ENCODE assay signal across 8 cellular contexts in genomic region chr17:81345211-81346089, GRCh38. TPM values are rescaled to one million over a fixed set of nuclear protein-coding genes. Genes with fewer than 3 reads are reported as not detected.
DNase-seq lines count a peak whose midpoint lies in the region; ATAC-seq and TF ChIP-seq lines count a peak whose summit lies in the region.

No MANE protein-coding gene starts in this region.

- H3K27ac Mint-ChIP-seq in activated naive CD4-positive, alpha-beta T cell treated with anti-CD3 and anti-CD28 coated beads for 36 hours: no peak overlapping the region
- H3K27ac Mint-ChIP-seq in neural progenitor cell: peak overlapping the region; percentile 96

- ATAC-seq in GM19452 (IDR thresholded peaks at IDR 0.05; ENCODE audit: unreplicated experiment): peak; percentile 52
- peak; percentile 55 for ATAC-seq in HG03571 (IDR thresholded peaks at IDR 0.05; ENCODE audit: unreplicated experiment)
- peak; percentile 71 for ATAC-seq in foreskin keratinocyte
- peak; percentile 78 to 84 for ATAC-seq in upper lobe of left lung (ENCODE audit: low FRiP score in 2 of 2)

- no peaks in the 10 kb centered on the region for H3K9me3 Mint-ChIP-seq in activated naive CD4-positive, alpha-beta T cell treated with anti-CD3 and anti-CD28 coated beads for 36 hours
- H3K9me3 Mint-ChIP-seq in neural progenitor cell: no peaks in the 10 kb centered on the region

- no peaks in the 10 kb centered on the region for H3K36me3 Mint-ChIP-seq in activated naive CD4-positive, alpha-beta T cell treated with anti-CD3 and anti-CD28 coated beads for 36 hours (ENCODE audit: low read depth)
- peaks cover 10% of the 10 kb centered on the region for H3K36me3 Mint-ChIP-seq in neural progenitor cell

- H3K9ac ChIP-seq in NT2/D1 (ENCODE audit: insufficient read length, low read depth) (peak overlapping the region; percentile 85), neural progenitor cell (peak overlapping the region; percentile 86)

- CTCF ChIA-PET in activated naive CD4-positive, alpha-beta T cell treated with anti-CD3 and anti-CD28 coated beads for 36 hours (lab: Charles Lee): no interaction called here

- peak in 3 of 4 donors; percentile 46 to 93 (median 92) for TF ChIP-seq POLR2A in upper lobe of left lung (IDR thresholded peaks at IDR 0.05)

- WGBS in upper lobe of left lung, 2 donors: 0 to 1% methylated on average over 19 to 64 of the region's 96 CpGs

- H3K9me3 ChIP-seq in NT2/D1 (ENCODE audit: insufficient read depth, low read length) (no peaks in the 10 kb centered on the region), neural progenitor cell (ENCODE audit: low read depth) (no peaks in the 10 kb centered on the region), upper lobe of left lung (no peaks in the 10 kb centered on the region)

- H3F3A ChIP-seq in neural progenitor cell (ENCODE audit: low read depth): peaks cover 54% of the 10 kb centered on the region

- TF ChIP-seq CTCF in foreskin keratinocyte (conservative IDR thresholded peaks at IDR 0.05) (peak; percentile 42), neural progenitor cell (IDR thresholded peaks at IDR 0.05) (peak; percentile 36), upper lobe of left lung (IDR thresholded peaks at IDR 0.05) (peak in 5 of 6 experiments; percentile 32 to 94 (median 52))

- peaks cover 53% of the 10 kb centered on the region for H3K79me2 ChIP-seq in neural progenitor cell (ENCODE audit: low read depth)

- intact Hi-C loops in activated naive CD4-positive, alpha-beta T cell treated with anti-CD3 and anti-CD28 coated beads for 36 hours (cut with micrococcal nuclease): loop anchor here (2.0 kb wide), 1 partner anchor 167 kb away; the partner anchor contains the start of gene ACTG1

- peak; percentile 86 for DNase-seq in Caki2 (ENCODE audit: low read depth)
- no peak for DNase-seq in NT2/D1 (ENCODE audit: low read depth, low spot score)
- DNase-seq in activated naive CD4-positive, alpha-beta T cell treated with anti-CD3 and anti-CD28 coated beads for 36 hours: peak; percentile 55
- DNase-seq in foreskin keratinocyte: peak; percentile 79 to 84
- DNase-seq in neural progenitor cell (ENCODE audit: low spot score): peak; percentile 92
- DNase-seq in upper lobe of left lung: peak; percentile 65 to 97

- H3K27me3 ChIP-seq in NT2/D1 (ENCODE audit: insufficient read depth, insufficient read length): peaks cover 76% of the 10 kb centered on the region
- H3K27me3 ChIP-seq in foreskin keratinocyte: no peaks in the 10 kb centered on the region
- peaks cover 64% of the 10 kb centered on the region for H3K27me3 ChIP-seq in neural progenitor cell
- peaks cover 0 to 35% (median 7%) of the 10 kb centered on the region in 4 donors for H3K27me3 ChIP-seq in upper lobe of left lung

- in situ Hi-C loops in Caki2 (cut with HindIII; ENCODE audit: low pct_unique_long_range_greater_than_20kb, low sequenced_read_pairs): no loop called here

- peaks cover 61% of the 10 kb centered on the region for H4K20me1 ChIP-seq in neural progenitor cell (ENCODE audit: low read depth)

- H3K4me3 ChIP-seq in NT2/D1 (ENCODE audit: insufficient read length, low read depth) (peak overlapping the region; percentile 71), neural progenitor cell (peak overlapping the region; percentile 98), upper lobe of left lung (peak overlapping the region; percentile 54 to 91 (median 73))

- peak overlapping the region; percentile 94 for H3K27ac ChIP-seq in foreskin keratinocyte
- H3K27ac ChIP-seq in neural progenitor cell: peak overlapping the region; percentile 84
- H3K27ac ChIP-seq in upper lobe of left lung: peak overlapping the region; percentile 94 to 98 (median 96)

- peak overlapping the region; percentile 60 for H3K4me3 Mint-ChIP-seq in activated naive CD4-positive, alpha-beta T cell treated with anti-CD3 and anti-CD28 coated beads for 36 hours
- peak overlapping the region; percentile 97 for H3K4me3 Mint-ChIP-seq in neural progenitor cell

- peaks cover 38% of the 10 kb centered on the region for H3K27me3 Mint-ChIP-seq in activated naive CD4-positive, alpha-beta T cell treated with anti-CD3 and anti-CD28 coated beads for 36 hours (ENCODE audit: low read depth)
- H3K27me3 Mint-ChIP-seq in neural progenitor cell (ENCODE audit: insufficient read depth, low read depth): peaks cover 6% of the 10 kb centered on the region

- peaks cover 24% of the 10 kb centered on the region for H3K4me1 ChIP-seq in NT2/D1 (ENCODE audit: insufficient read depth, insufficient read length)
- peaks cover 9% of the 10 kb centered on the region for H3K4me1 ChIP-seq in foreskin keratinocyte
- H3K4me1 ChIP-seq in neural progenitor cell: peaks cover 30% of the 10 kb centered on the region
- H3K4me1 ChIP-seq in upper lobe of left lung: peaks cover 25 to 52% (median 33%) of the 10 kb centered on the region in 4 donors

- peak in 1 of 4 donors; percentile 8 for TF ChIP-seq EP300 in upper lobe of left lung (IDR thresholded peaks at IDR 0.05)

- H3K36me3 ChIP-seq in NT2/D1 (ENCODE audit: insufficient read depth, insufficient read length, low read length) (no peaks in the 10 kb centered on the region), neural progenitor cell (no peaks in the 10 kb centered on the region), upper lobe of left lung (no peaks in the 10 kb centered on the region)

- peaks cover 23% of the 10 kb centered on the region for H3K4me1 Mint-ChIP-seq in activated naive CD4-positive, alpha-beta T cell treated with anti-CD3 and anti-CD28 coated beads for 36 hours (ENCODE audit: low read depth)
- peaks cover 37% of the 10 kb centered on the region for H3K4me1 Mint-ChIP-seq in neural progenitor cell

- H3K4me2 ChIP-seq in neural progenitor cell: peak overlapping the region; percentile 99

- no peak overlapping the region for H2AFZ ChIP-seq in neural progenitor cell (replicated peaks)

RNA-seq across cellular contexts. Expression of gene BAHCC1, which starts 49.8 kb away (rescaled TPM):
- 4.4 and 11.9 TPM in 2 replicates for total RNA-seq in Caki2 (2014; rRNA removed; shearing (Covaris generic); ENCODE audit: low replicate concordance)
- total RNA-seq in activated naive CD4-positive, alpha-beta T cell treated with anti-CD3 and anti-CD28 coated beads for 36 hours: under 1 TPM in 1 of 2 experiments, not detected in 1; 0.02 TPM
- total RNA-seq in foreskin keratinocyte: 4.4 and 5.6 TPM in 2 replicates
- 1.7 and 2.2 TPM in 2 replicates for polyA plus RNA-seq in foreskin keratinocyte
- 3.4 and 26.3 TPM in 2 replicates for total RNA-seq in neural progenitor cell (ENCODE audit: low replicate concordance)
- total RNA-seq in upper lobe of left lung: 10 to 100 TPM in 5 of 6 donors, 1 to 10 TPM in 1; 8.2 to 81.7 (median 21.0) TPM

RNA-seq across cellular contexts. Expression of gene SLC38A10, which starts 50.3 kb away (rescaled TPM):
- total RNA-seq in Caki2 (2014; rRNA removed; shearing (Covaris generic); ENCODE audit: low replicate concordance): 77.3 and 85.2 TPM in 2 replicates
- 10 to 100 TPM; 29.1 to 31.9 TPM for total RNA-seq in activated naive CD4-positive, alpha-beta T cell treated with anti-CD3 and anti-CD28 coated beads for 36 hours
- 36.6 and 41.3 TPM in 2 replicates for total RNA-seq in foreskin keratinocyte
- polyA plus RNA-seq in foreskin keratinocyte: 35.3 and 38.3 TPM in 2 replicates
- total RNA-seq in neural progenitor cell (ENCODE audit: low replicate concordance): 8.3 and 31.4 TPM in 2 replicates
- 100 to 1,000 TPM in 4 of 6 donors, 10 to 100 TPM in 2; 90.6 to 208 (median 110) TPM for total RNA-seq in upper lobe of left lung
